In the genomic region with DNA sequence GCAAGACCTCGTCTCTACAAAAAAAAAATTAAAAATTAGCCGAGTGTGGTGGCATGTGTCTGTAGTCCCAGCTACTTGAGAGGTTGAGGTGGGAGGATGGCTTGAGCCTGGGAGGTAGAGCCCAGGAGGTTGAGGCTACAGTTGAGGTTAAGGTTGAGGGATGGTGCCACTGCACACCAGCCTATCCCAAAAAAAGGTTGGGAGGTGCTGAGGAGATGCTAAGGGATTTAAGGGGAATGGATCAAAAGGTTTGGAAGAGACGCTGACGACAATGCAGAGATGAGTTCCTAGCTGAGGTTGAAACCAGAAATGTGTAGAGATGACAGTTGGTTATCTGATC, we compare ENCODE assay signal across 1 cellular context.
A peak's percentile ranks its signal among the peaks of the same experiment; 100 is the strongest.
TF ChIP-seq lines count a peak whose summit lies in the region.

No MANE protein-coding gene starts in this region.

TF ChIP-seq in HepG2, 621 proteins besides CTCF, POLR2A, EP300 and RAD21 (continued from another document):
- TF ChIP-seq, protein P1, sequence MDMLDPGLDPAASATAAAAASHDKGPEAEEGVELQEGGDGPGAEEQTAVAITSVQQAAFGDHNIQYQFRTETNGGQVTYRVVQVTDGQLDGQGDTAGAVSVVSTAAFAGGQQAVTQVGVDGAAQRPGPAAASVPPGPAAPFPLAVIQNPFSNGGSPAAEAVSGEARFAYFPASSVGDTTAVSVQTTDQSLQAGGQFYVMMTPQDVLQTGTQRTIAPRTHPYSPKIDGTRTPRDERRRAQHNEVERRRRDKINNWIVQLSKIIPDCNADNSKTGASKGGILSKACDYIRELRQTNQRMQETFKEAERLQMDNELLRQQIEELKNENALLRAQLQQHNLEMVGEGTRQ (IDR thresholded peaks at IDR 0.05; ENCODE audit: low read depth, low read length): no peak
- TF ChIP-seq, protein P1 (CRISPR knock-in tag; IDR thresholded peaks at IDR 0.05; ENCODE audit: borderline replicate concordance): no peak
- TF ChIP-seq ZNF556 (CRISPR knock-in tag; IDR thresholded peaks at IDR 0.05; ENCODE audit: borderline replicate concordance): no peak
- TF ChIP-seq ZNF7 (CRISPR knock-in tag; IDR thresholded peaks at IDR 0.05): no peak
- TF ChIP-seq KDM4B (CRISPR knock-in tag; IDR thresholded peaks at IDR 0.05): no peak
- no peak for TF ChIP-seq ZNF570 (CRISPR knock-in tag; IDR thresholded peaks at IDR 0.05; ENCODE audit: borderline replicate concordance)
- no peak for TF ChIP-seq CREM (IDR thresholded peaks at IDR 0.05)
- no peak for TF ChIP-seq CREM (CRISPR knock-in tag; IDR thresholded peaks at IDR 0.05)
- TF ChIP-seq ETV6 (CRISPR knock-in tag; conservative IDR thresholded peaks at IDR 0.05): no peak
- TF ChIP-seq, protein P2, sequence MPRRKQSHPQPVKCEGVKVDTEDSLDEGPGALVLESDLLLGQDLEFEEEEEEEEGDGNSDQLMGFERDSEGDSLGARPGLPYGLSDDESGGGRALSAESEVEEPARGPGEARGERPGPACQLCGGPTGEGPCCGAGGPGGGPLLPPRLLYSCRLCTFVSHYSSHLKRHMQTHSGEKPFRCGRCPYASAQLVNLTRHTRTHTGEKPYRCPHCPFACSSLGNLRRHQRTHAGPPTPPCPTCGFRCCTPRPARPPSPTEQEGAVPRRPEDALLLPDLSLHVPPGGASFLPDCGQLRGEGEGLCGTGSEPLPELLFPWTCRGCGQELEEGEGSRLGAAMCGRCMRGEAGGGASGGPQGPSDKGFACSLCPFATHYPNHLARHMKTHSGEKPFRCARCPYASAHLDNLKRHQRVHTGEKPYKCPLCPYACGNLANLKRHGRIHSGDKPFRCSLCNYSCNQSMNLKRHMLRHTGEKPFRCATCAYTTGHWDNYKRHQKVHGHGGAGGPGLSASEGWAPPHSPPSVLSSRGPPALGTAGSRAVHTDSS (CRISPR knock-in tag; conservative IDR thresholded peaks at IDR 0.05): no peak
- no peak for TF ChIP-seq HNRNPUL1 (IDR thresholded peaks at IDR 0.05; ENCODE audit: low read depth, low read length)
- TF ChIP-seq KLF9 (CRISPR knock-in tag; IDR thresholded peaks at IDR 0.05; ENCODE audit: low read depth): no peak
- TF ChIP-seq XBP1 (CRISPR knock-in tag; IDR thresholded peaks at IDR 0.05): no peak
- 0 out of 2 replicates have a peak, but pooled peaks have one; percentile 57 for TF ChIP-seq ZNF83 (CRISPR knock-in tag; IDR thresholded peaks at IDR 0.05; ENCODE audit: borderline replicate concordance)
- TF ChIP-seq SIN3A (IDR thresholded peaks at IDR 0.05; ENCODE audit: borderline replicate concordance, low read depth, low read length): no peak
- TF ChIP-seq, protein P3, sequence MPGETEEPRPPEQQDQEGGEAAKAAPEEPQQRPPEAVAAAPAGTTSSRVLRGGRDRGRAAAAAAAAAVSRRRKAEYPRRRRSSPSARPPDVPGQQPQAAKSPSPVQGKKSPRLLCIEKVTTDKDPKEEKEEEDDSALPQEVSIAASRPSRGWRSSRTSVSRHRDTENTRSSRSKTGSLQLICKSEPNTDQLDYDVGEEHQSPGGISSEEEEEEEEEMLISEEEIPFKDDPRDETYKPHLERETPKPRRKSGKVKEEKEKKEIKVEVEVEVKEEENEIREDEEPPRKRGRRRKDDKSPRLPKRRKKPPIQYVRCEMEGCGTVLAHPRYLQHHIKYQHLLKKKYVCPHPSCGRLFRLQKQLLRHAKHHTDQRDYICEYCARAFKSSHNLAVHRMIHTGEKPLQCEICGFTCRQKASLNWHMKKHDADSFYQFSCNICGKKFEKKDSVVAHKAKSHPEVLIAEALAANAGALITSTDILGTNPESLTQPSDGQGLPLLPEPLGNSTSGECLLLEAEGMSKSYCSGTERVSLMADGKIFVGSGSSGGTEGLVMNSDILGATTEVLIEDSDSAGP (CRISPR knock-in tag; IDR thresholded peaks at IDR 0.05; ENCODE audit: borderline replicate concordance): 0 out of 2 replicates have a peak, but pooled peaks have one; percentile 12
- no peak for TF ChIP-seq RFXAP (CRISPR knock-in tag; IDR thresholded peaks at IDR 0.05; ENCODE audit: borderline replicate concordance)
- TF ChIP-seq, protein P4, sequence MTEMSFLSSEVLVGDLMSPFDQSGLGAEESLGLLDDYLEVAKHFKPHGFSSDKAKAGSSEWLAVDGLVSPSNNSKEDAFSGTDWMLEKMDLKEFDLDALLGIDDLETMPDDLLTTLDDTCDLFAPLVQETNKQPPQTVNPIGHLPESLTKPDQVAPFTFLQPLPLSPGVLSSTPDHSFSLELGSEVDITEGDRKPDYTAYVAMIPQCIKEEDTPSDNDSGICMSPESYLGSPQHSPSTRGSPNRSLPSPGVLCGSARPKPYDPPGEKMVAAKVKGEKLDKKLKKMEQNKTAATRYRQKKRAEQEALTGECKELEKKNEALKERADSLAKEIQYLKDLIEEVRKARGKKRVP (CRISPR knock-in tag; IDR thresholded peaks at IDR 0.05): peak in 1 of 2 experiments; percentile 10; a peak in 1 of 4 replicates
- 0 out of 2 replicates have a peak, but pooled peaks have one; percentile 7 for TF ChIP-seq ZFP37 (CRISPR knock-in tag; IDR thresholded peaks at IDR 0.05; ENCODE audit: borderline replicate concordance)
- no peak for TF ChIP-seq ARNT2 (CRISPR knock-in tag; IDR thresholded peaks at IDR 0.05; ENCODE audit: low read depth)
TF ChIP-seq in HepG2: peak in this region for 12.
